ENCODE assay signal across 19 cellular contexts in genomic region chr14:64496764-64497163, GRCh38.
"Had no signal": no experiment of that assay in that cellular context is flagged by ENCODE, and none has a peak within 500 bp of the region (broad histone marks: within the 10 kb centered on the region; RNA-seq: fewer than 3 reads in every experiment).

No MANE protein-coding gene starts in this region.

- H3K9me3 Mint-ChIP-seq: activated naive CD4-positive, alpha-beta T cell treated with anti-CD3 and anti-CD28 coated beads, Interleukin-2, amount 10 ng/mL, durations not matched to agents 7 days and 5 days; brain; dendritic cell treated with granulocyte-macrophage colony-stimulating factor and Interleukin-4, amounts not matched to agents 40 ng/mL and 50 ng/mL, for 4 days; effector memory CD8-positive, alpha-beta T cell; memory B cell; natural killer cell treated with Interleukin-12 subunit alpha and Interleukin-12 subunit beta and Interleukin-15 and Interleukin-18, amount 100 ng/mL, for 72 hours had no signal

- H3K9me3 ChIP-seq: left lung, SJCRH30 had no signal

- H3K27ac ChIP-seq: foreskin keratinocyte, left lung, SJCRH30 had no signal

- DNase-seq: activated CD4-positive, alpha-beta T cell treated with anti-CD3 and anti-CD28 coated beads for 4 hours; activated CD8-positive, alpha-beta memory T cell treated with anti-CD3 and anti-CD28 coated beads for 24 hours; activated naive CD4-positive, alpha-beta T cell treated with anti-CD3 and anti-CD28 coated beads, Interleukin-2, amount 10 ng/mL, durations not matched to agents 7 days and 5 days; cerebellar nuclear complex; effector memory CD8-positive, alpha-beta T cell; foreskin keratinocyte; glutamatergic neuron; hypothalamus; kidney; left lung; nucleus accumbens; SJCRH30; stimulated activated CD4-positive, alpha-beta T cell treated with anti-CD3 and anti-CD28 coated beads, Interleukin-2, amount 100 ng/mL, for 48 hours; T1000; trophoblast cell had no signal

- H3K27me3 Mint-ChIP-seq: activated naive CD4-positive, alpha-beta T cell treated with anti-CD3 and anti-CD28 coated beads, Interleukin-2, amount 10 ng/mL, durations not matched to agents 7 days and 5 days; brain; dendritic cell treated with granulocyte-macrophage colony-stimulating factor and Interleukin-4, amounts not matched to agents 40 ng/mL and 50 ng/mL, for 4 days; effector memory CD8-positive, alpha-beta T cell; memory B cell; natural killer cell treated with Interleukin-12 subunit alpha and Interleukin-12 subunit beta and Interleukin-15 and Interleukin-18, amount 100 ng/mL, for 72 hours had no signal

- ATAC-seq: effector memory CD8-positive, alpha-beta T cell; foreskin keratinocyte; left lung; natural killer cell treated with Interleukin-12 subunit alpha and Interleukin-12 subunit beta and Interleukin-15 and Interleukin-18, amount 100 ng/mL, for 72 hours had no signal

- H3K27ac Mint-ChIP-seq: activated naive CD4-positive, alpha-beta T cell treated with anti-CD3 and anti-CD28 coated beads, Interleukin-2, amount 10 ng/mL, durations not matched to agents 7 days and 5 days; dendritic cell treated with granulocyte-macrophage colony-stimulating factor and Interleukin-4, amounts not matched to agents 40 ng/mL and 50 ng/mL, for 4 days; memory B cell; natural killer cell treated with Interleukin-12 subunit alpha and Interleukin-12 subunit beta and Interleukin-15 and Interleukin-18, amount 100 ng/mL, for 72 hours had no signal

- H3K4me3 Mint-ChIP-seq: activated naive CD4-positive, alpha-beta T cell treated with anti-CD3 and anti-CD28 coated beads, Interleukin-2, amount 10 ng/mL, durations not matched to agents 7 days and 5 days; brain; dendritic cell treated with granulocyte-macrophage colony-stimulating factor and Interleukin-4, amounts not matched to agents 40 ng/mL and 50 ng/mL, for 4 days; memory B cell; natural killer cell treated with Interleukin-12 subunit alpha and Interleukin-12 subunit beta and Interleukin-15 and Interleukin-18, amount 100 ng/mL, for 72 hours had no signal

- H3K36me3 Mint-ChIP-seq: natural killer cell treated with Interleukin-12 subunit alpha and Interleukin-12 subunit beta and Interleukin-15 and Interleukin-18, amount 100 ng/mL, for 72 hours had no signal

- H3K4me3 ChIP-seq: left lung, SJCRH30 had no signal

- H3K27me3 ChIP-seq: foreskin keratinocyte, left lung, SJCRH30 had no signal
